18 cellular contexts compared by ENCODE assay signal in the genomic region with DNA sequence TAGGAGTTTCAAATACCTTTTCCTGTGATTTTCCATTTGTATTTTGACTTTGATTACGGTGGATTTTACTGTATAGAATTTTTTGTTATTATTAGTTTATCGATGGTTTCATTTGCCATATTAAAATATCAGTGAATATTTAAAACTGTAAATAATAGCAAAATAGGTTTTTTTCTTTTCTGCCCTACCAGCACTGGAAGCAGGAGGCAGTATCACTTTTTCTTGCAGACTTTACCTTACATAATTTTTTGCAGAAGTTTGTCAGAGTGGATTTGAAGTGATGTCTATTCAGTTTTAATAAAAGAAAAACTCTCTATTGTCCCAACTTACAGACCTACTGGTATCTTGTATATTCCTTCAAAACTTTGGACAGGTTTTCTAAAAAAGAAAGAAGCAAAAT.
A peak's percentile ranks its signal among the peaks of the same experiment; 100 is the strongest.
DNase-seq lines count a peak whose midpoint lies in the region; ATAC-seq and TF ChIP-seq lines count a peak whose summit lies in the region.
"Had no signal": no experiment of that assay in that cellular context is flagged by ENCODE, and none has a peak within 500 bp of the region (broad histone marks: within the 10 kb centered on the region; RNA-seq: fewer than 3 reads in every experiment).

No MANE protein-coding gene starts in this region.

- no peaks in the 10 kb centered on the region for H3K27me3 ChIP-seq in osteoblast (ENCODE audit: insufficient read depth, low read length)

- H3K79me2 ChIP-seq in osteoblast (ENCODE audit: insufficient read depth, low read length) = no peaks in the 10 kb centered on the region

- no peaks in the 10 kb centered on the region for H3K36me3 ChIP-seq in osteoblast (ENCODE audit: insufficient read depth, low read length)
- H3K36me3 ChIP-seq: SJSA1 had no signal

- ATAC-seq in GM18858 (IDR thresholded peaks at IDR 0.05; ENCODE audit: unreplicated experiment) (no peak), GM21723 (IDR thresholded peaks at IDR 0.05; ENCODE audit: unreplicated experiment) (no peak)
- ATAC-seq: K562 had no signal

- H3K27ac ChIP-seq in osteoblast (ENCODE audit: low read depth, low read length) = no peak overlapping the region
- H3K27ac ChIP-seq: SJSA1 had no signal

- H4K20me1 ChIP-seq in osteoblast (ENCODE audit: insufficient read depth, low read length) = no peaks in the 10 kb centered on the region

- in situ Hi-C loops in astrocyte of the cerebellum (cut with HindIII; ENCODE audit: low sequenced_read_pairs) = no loop called here

- DNase-seq in AG10803 (ENCODE audit: low read depth) (no peak), astrocyte of the cerebellum (ENCODE audit: low read depth) (no peak), epithelial cell of proximal tubule (ENCODE audit: low read depth) (no peak), osteoblast (ENCODE audit: insufficient read length, low spot score, missing footprints) (no peak), DMS 273 treated with DMSO at 0.1 percent for 48 hours (lab: John Stamatoyannopoulos, UW) (no peak), NCI-H2107 treated with DMSO at 0.1 percent for 48 hours (lab: John Stamatoyannopoulos, UW; ENCODE audit: unreplicated experiment) (no peak)
- DNase-seq: AML-193; Caco-2; CD4-positive, CD25-positive, alpha-beta regulatory T cell; EL; NCI-H187 treated with DMSO at 0.1 percent for 48 hours; NCI-H2171; NCI-H446; NCI-H69 had no signal

- no peaks in the 10 kb centered on the region for H3K4me1 ChIP-seq in osteoblast (ENCODE audit: insufficient read depth, low read length)
- H3K4me1 ChIP-seq: Caco-2, SJSA1 had no signal

- peak; percentile 14 for TF ChIP-seq CTCF in AG10803 (conservative IDR thresholded peaks at IDR 0.05; ENCODE audit: low read length)
- TF ChIP-seq CTCF in astrocyte of the cerebellum (IDR thresholded peaks at IDR 0.05; ENCODE audit: low read depth, low read length, missing control alignments) = peak; percentile 6
- TF ChIP-seq CTCF in epithelial cell of proximal tubule (conservative IDR thresholded peaks at IDR 0.05; ENCODE audit: low read depth, low read length) = peak; percentile 35
- peak; percentile 20 for TF ChIP-seq CTCF in osteoblast (IDR thresholded peaks at IDR 0.05; ENCODE audit: extremely low read depth, low read depth, low read length)

- H3K4me3 ChIP-seq in AG10803 (ENCODE audit: low read length) (no peak overlapping the region), astrocyte of the cerebellum (ENCODE audit: low read depth, low read length) (no peak overlapping the region), epithelial cell of proximal tubule (ENCODE audit: low read depth, low read length) (no peak overlapping the region), osteoblast (ENCODE audit: insufficient read depth, low read length) (no peak overlapping the region)
- H3K4me3 ChIP-seq: K562, SJSA1 had no signal

- H2AFZ ChIP-seq in osteoblast (ENCODE audit: low read length) = no peak overlapping the region

- H3K4me2 ChIP-seq in osteoblast (ENCODE audit: insufficient read depth, low read length) = no peak overlapping the region

- no peaks in the 10 kb centered on the region for H3K9me3 ChIP-seq in osteoblast (ENCODE audit: low read depth, low read length)
- H3K9me3 ChIP-seq: Caco-2, SJSA1 had no signal
